In the genomic region with DNA sequence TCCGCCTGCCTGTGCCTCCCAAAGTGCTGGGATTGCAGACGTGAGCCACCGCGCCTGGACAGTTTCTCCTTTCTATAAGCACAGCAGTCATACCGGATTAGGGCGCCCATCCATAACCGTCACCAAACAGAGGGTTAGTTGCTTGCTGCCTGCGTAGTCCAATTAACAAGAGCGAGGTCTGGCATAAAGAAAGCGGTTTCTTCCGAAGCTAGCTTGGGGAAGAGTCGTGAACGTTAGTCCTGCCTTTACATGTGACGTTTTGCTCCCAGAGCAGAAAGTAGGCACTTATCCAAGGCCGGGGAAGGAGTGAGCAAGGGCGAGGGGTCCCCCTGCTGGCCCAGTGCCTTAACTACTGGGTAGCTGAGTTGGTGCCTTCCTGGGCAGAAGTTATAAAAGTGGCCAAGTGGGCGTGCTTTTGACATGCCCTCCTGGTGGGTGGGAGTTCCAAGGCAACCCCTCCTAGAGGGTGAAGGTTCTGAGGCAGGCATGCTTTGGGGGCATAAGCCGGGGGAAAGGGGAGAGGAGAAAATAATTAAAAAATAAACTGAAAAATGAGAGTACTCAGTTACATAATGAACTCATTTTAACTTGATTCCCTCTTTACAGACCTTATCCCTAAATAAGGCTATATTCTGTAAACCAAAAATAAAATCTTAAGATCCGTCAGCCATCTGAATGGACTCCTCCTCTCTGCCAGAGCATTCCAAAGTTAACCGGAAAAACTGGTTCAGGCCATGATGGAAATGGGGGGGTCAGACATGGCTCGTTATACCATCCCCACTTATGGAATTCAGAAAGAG, we compare ENCODE assay signal across 8 cellular contexts.
DNase-seq lines count a peak whose midpoint lies in the region; ATAC-seq and TF ChIP-seq lines count a peak whose summit lies in the region.

No MANE protein-coding gene starts in this region.

- CTCF ChIA-PET in HEK293T (lab: Yijun Ruan, JAX), result interaction anchor here (0.7 to 2.7 kb wide), 7 partner anchors 12 to 242 kb away, joined by 3 to 16 read pairs (median 6); a partner anchor contains a TSS

- H3K36me3 ChIP-seq in brain microvascular endothelial cell (replicated peaks) (no peaks in the 10 kb centered on the region), skeletal muscle tissue (ENCODE audit: control insufficient read depth in 3 of 3, insufficient read depth in 3 of 3, low read length in 3 of 3) (no peaks in the 10 kb centered on the region)

- peak overlapping the region; percentile 52 to 75 (median 73) for H3K9ac ChIP-seq in skeletal muscle tissue (ENCODE audit: low read depth in 1 of 3, low read length in 3 of 3)

- no peak overlapping the region for H3K27ac ChIP-seq in brain microvascular endothelial cell
- H3K27ac ChIP-seq in skeletal muscle tissue (ENCODE audit: low read depth, low read length), result no peak overlapping the region

- no peaks in the 10 kb centered on the region for H3K9me3 ChIP-seq in skeletal muscle tissue (ENCODE audit: control insufficient read depth in 3 of 3, low read length in 3 of 3)

- TF ChIP-seq CTCF in brain microvascular endothelial cell (IDR thresholded peaks at IDR 0.05; ENCODE audit: low read depth, low read length, missing control alignments), result peak; percentile 98

- H3K4me1 ChIP-seq in skeletal muscle tissue (ENCODE audit: control insufficient read depth in 3 of 3, insufficient read depth in 3 of 3, low read length in 3 of 3), result peaks cover 7 to 15% (median 11%) of the 10 kb centered on the region in 3 donors

- H3K4me3 ChIP-seq in brain microvascular endothelial cell (ENCODE audit: low read depth, low read length) (peak overlapping the region; percentile 32), skeletal muscle tissue (ENCODE audit: low read length in 3 of 3) (peak overlapping the region; percentile 67 to 84 (median 70))

- DNase-seq in DMS153 (lab: John Stamatoyannopoulos, UW) (peak; percentile 11), HEK293T (ENCODE audit: extremely low spot score) (peak; percentile 84), NCI-H2029 (lab: John Stamatoyannopoulos, UW) (peak; percentile 92), UCSD-AML1 (lab: John Stamatoyannopoulos, UW; ENCODE audit: unreplicated experiment) (peak; percentile 79), brain microvascular endothelial cell (peak; percentile 90), iPS-NIHi11 (ENCODE audit: low spot score) (peak; percentile 85)

- H3K27me3 ChIP-seq in brain microvascular endothelial cell (replicated peaks), result no peaks in the 10 kb centered on the region
- no peaks in the 10 kb centered on the region for H3K27me3 ChIP-seq in skeletal muscle tissue (ENCODE audit: control insufficient read depth in 3 of 3, insufficient read depth in 3 of 3, low read length in 3 of 3)

- in situ Hi-C loops in brain microvascular endothelial cell (cut with HindIII; ENCODE audit: low pct_ligation_motif_present, low sequenced_read_pairs), result no loop called here

- POLR2A ChIA-PET in HEK293T (lab: Yijun Ruan, JAX), result interaction anchor here (0.6 to 0.8 kb wide), 2 partner anchors 53 to 55 kb away, joined by 3 read pairs; no protein-coding TSS in a partner anchor

- ATAC-seq in HG02970 (IDR thresholded peaks at IDR 0.05; ENCODE audit: low FRiP score, unreplicated experiment), result no peak

TF ChIP-seq in HEK293T, 16 proteins besides CTCF, POLR2A, EP300 and RAD21:
- TF ChIP-seq ARNT (IDR thresholded peaks at IDR 0.05) (no peak), FOXA1 (IDR thresholded peaks at IDR 0.05) (no peak), L3MBTL2 (conservative IDR thresholded peaks at IDR 0.05) (no peak), LEF1 (IDR thresholded peaks at IDR 0.05; ENCODE audit: borderline replicate concordance) (no peak), ZNF384 (IDR thresholded peaks at IDR 0.05) (no peak), FOXK2 (IDR thresholded peaks at IDR 0.05) (no peak), SUZ12 (IDR thresholded peaks at IDR 0.05) (no peak), ELF4 (IDR thresholded peaks at IDR 0.05) (no peak), TARDBP (IDR thresholded peaks at IDR 0.05) (no peak), SP1 (IDR thresholded peaks at IDR 0.05) (no peak), FOXM1 (IDR thresholded peaks at IDR 0.05; ENCODE audit: borderline replicate concordance) (no peak), CTBP1 (IDR thresholded peaks at IDR 0.05; ENCODE audit: borderline replicate concordance) (no peak)
- TF ChIP-seq, protein P1, sequence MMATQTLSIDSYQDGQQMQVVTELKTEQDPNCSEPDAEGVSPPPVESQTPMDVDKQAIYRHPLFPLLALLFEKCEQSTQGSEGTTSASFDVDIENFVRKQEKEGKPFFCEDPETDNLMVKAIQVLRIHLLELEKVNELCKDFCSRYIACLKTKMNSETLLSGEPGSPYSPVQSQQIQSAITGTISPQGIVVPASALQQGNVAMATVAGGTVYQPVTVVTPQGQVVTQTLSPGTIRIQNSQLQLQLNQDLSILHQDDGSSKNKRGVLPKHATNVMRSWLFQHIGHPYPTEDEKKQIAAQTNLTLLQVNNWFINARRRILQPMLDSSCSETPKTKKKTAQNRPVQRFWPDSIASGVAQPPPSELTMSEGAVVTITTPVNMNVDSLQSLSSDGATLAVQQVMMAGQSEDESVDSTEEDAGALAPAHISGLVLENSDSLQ (IDR thresholded peaks at IDR 0.05), result no peak

Comparison
In these comparisons a context has a peak if more than half of its experiments do, and no peak if none do; other contexts are left out.
1. DNase-seq: peak in every context shown above with its lines; median percentile 92 in NCI-H2029; 90 in brain microvascular endothelial cell; 85 in iPS-NIHi11; 84 in HEK293T; 79 in UCSD-AML1; 11 in DMS153.